Comparison of ENCODE assay signal across 14 cellular contexts in the genomic region with DNA sequence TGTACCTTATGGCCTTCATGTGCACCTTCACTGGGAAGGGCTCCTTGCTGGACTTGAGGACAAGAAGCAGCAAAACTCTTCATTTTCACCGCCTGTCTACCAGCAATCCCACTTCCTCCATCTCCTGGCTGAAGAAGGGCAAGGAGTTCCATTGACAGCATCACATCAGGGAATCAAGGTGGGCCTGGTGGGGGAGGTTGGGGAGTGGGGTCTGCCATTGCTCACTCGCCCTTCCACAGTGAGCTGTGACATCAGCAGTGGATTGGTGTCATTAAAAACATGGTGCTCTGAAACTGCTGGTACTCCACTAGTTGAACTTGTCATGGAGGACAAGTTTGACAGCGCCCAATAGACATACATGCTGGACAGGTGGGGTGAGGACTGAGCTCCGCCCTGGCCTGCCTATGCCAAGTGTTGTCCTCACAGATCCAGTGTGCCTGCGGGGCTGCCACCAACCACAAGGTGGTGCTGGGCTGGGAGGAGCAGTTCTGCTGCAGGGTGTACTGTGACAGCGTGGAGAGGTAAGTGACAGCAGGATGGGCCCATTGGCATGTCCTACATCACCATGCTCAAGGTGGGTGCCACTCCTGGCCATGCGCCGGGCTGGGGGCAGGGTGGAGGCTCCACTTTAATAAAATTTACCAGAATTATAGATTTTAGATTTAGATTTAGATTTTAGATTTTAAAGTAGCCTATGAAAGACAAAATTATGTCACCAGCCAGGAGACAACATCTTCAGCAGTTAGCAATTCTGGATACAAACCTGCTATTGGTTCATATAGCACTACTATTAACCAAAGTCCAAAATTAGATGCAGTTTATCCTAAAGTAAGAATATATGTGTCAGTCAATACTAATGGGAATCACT.
DNase-seq lines count a peak whose midpoint lies in the region; ATAC-seq and TF ChIP-seq lines count a peak whose summit lies in the region.
"Had no signal": no experiment of that assay in that cellular context is flagged by ENCODE, and none has a peak within 500 bp of the region (broad histone marks: within the 10 kb centered on the region; RNA-seq: fewer than 3 reads in every experiment).

No MANE protein-coding gene starts in this region.

- ATAC-seq in SK-N-SH treated with all-trans-retinoic acid at 6 μM for 48 hours: peak; percentile 100
- no peak for ATAC-seq in HG02642 (IDR thresholded peaks at IDR 0.05; ENCODE audit: poor library complexity, unreplicated experiment)
- ATAC-seq in HG02981 (IDR thresholded peaks at IDR 0.05; ENCODE audit: unreplicated experiment): no peak

- TF ChIP-seq RAD21 in liver (IDR thresholded peaks at IDR 0.05): peak; percentile 23 to 55

- no peaks in the 10 kb centered on the region for H3K36me3 ChIP-seq in liver (ENCODE audit: control insufficient read depth in 4 of 4, insufficient read depth in 3 of 4, low read depth in 1 of 4, low read length in 3 of 4)
- H3K36me3 ChIP-seq: neural progenitor cell had no signal

- no peaks in the 10 kb centered on the region for H3K4me1 ChIP-seq in liver (ENCODE audit: control insufficient read depth in 4 of 4, insufficient read depth in 4 of 4, low read length in 3 of 4)
- H3K4me1 ChIP-seq: neural progenitor cell had no signal

- H3K9ac ChIP-seq in liver (ENCODE audit: low read depth in 1 of 2, low read length in 2 of 2): no peak overlapping the region
- H3K9ac ChIP-seq: neural progenitor cell had no signal

- H3K27ac ChIP-seq in liver (ENCODE audit: low read depth in 1 of 2, low read length in 2 of 2): no peak overlapping the region
- H3K27ac ChIP-seq: neural progenitor cell had no signal

- DNase-seq in DMS53 (lab: John Stamatoyannopoulos, UW): peak; percentile 29
- no peak for DNase-seq in DMS53 treated with DMSO at 0.1 percent for 48 hours (lab: John Stamatoyannopoulos, UW; ENCODE audit: unreplicated experiment)
- peak; percentile 14 for DNase-seq in KBM-7
- DNase-seq in NCI-H226: no peak
- DNase-seq: activated CD4-positive, CD25-positive, alpha-beta regulatory T cell treated with anti-CD3 and anti-CD28 coated beads, Interleukin-2, amount 50 U/mL, for 72 hours; activated gamma-delta T cell; central memory CD4-positive, alpha-beta T cell; islet precursor cell; MM.1S had no signal

- peak; percentile 39 for TF ChIP-seq CTCF in liver (IDR thresholded peaks at IDR 0.05; ENCODE audit: low read depth, low read length, missing input control)

- H3K27me3 ChIP-seq in liver (ENCODE audit: control insufficient read depth in 4 of 4, insufficient read depth in 4 of 4, low read length in 3 of 4): peaks cover 0 to 2% (median 0%) of the 10 kb centered on the region in 4 donors
- H3K27me3 ChIP-seq: neural progenitor cell had no signal

- H3K4me3 ChIP-seq in liver (ENCODE audit: low read depth in 1 of 3, low read length in 3 of 3): no peak overlapping the region
- H3K4me3 ChIP-seq: neural progenitor cell had no signal

- in situ Hi-C loops in KBM-7 (cut with MboI; ENCODE audit: low pct_unique_long_range_greater_than_20kb, low sequenced_read_pairs): no loop called here

- H3K9me3 ChIP-seq in liver (ENCODE audit: control insufficient read depth in 4 of 4, low read length in 3 of 4): peaks cover 0 to 4% (median 0%) of the 10 kb centered on the region in 4 donors

- 41% methylated on average over 8 of the region's 8 CpGs for WGBS in liver

TF ChIP-seq in SK-N-SH treated with all-trans-retinoic acid at 6 μM for 48 hours, 23 proteins besides CTCF, POLR2A, EP300 and RAD21:
- TF ChIP-seq TOX (CRISPR knock-in tag; IDR thresholded peaks at IDR 0.05; ENCODE audit: borderline replicate concordance): no peak
- no peak for TF ChIP-seq ZFP30 (CRISPR knock-in tag; IDR thresholded peaks at IDR 0.05)
- TF ChIP-seq ZFP3 (CRISPR knock-in tag; IDR thresholded peaks at IDR 0.05): no peak
- TF ChIP-seq CREB5 (CRISPR knock-in tag; IDR thresholded peaks at IDR 0.05; ENCODE audit: low read depth): no peak
- TF ChIP-seq PPARA (CRISPR knock-in tag; IDR thresholded peaks at IDR 0.05; ENCODE audit: borderline replicate concordance): no peak
- TF ChIP-seq ZNF70 (CRISPR knock-in tag; IDR thresholded peaks at IDR 0.05): no peak
- no peak for TF ChIP-seq ARNTL (CRISPR knock-in tag; IDR thresholded peaks at IDR 0.05; ENCODE audit: borderline replicate concordance, low read depth)
- TF ChIP-seq, protein P1, sequence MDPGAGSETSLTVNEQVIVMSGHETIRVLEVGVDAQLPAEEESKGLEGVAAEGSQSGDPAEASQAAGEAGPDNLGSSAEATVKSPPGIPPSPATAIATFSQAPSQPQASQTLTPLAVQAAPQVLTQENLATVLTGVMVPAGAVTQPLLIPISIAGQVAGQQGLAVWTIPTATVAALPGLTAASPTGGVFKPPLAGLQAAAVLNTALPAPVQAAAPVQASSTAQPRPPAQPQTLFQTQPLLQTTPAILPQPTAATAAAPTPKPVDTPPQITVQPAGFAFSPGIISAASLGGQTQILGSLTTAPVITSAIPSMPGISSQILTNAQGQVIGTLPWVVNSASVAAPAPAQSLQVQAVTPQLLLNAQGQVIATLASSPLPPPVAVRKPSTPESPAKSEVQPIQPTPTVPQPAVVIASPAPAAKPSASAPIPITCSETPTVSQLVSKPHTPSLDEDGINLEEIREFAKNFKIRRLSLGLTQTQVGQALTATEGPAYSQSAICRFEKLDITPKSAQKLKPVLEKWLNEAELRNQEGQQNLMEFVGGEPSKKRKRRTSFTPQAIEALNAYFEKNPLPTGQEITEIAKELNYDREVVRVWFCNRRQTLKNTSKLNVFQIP (CRISPR knock-in tag; IDR thresholded peaks at IDR 0.05; ENCODE audit: borderline replicate concordance, low read depth): no peak
- TF ChIP-seq ZNF565 (CRISPR knock-in tag; conservative IDR thresholded peaks at IDR 0.05; ENCODE audit: low read depth): no peak
- TF ChIP-seq ZNF8 (CRISPR knock-in tag; IDR thresholded peaks at IDR 0.05): no peak
- TF ChIP-seq ISL1 (CRISPR knock-in tag; IDR thresholded peaks at IDR 0.05): no peak

TF ChIP-seq in liver, 16 proteins besides CTCF, POLR2A, EP300 and RAD21:
- TF ChIP-seq FOXA2 (IDR thresholded peaks at IDR 0.05): no peak
- no peak for TF ChIP-seq YY1 (IDR thresholded peaks at IDR 0.05)
- no peak for TF ChIP-seq EGR1 (IDR thresholded peaks at IDR 0.05; ENCODE audit: low read depth in 2 of 2)
- no peak for TF ChIP-seq FOXA1 (IDR thresholded peaks at IDR 0.05)
- TF ChIP-seq GABPA (IDR thresholded peaks at IDR 0.05 in 1 of 2, conservative IDR thresholded peaks at IDR 0.05 in 1 of 2): no peak
- no peak for TF ChIP-seq NR2F2 (IDR thresholded peaks at IDR 0.05)
- TF ChIP-seq, protein P2, sequence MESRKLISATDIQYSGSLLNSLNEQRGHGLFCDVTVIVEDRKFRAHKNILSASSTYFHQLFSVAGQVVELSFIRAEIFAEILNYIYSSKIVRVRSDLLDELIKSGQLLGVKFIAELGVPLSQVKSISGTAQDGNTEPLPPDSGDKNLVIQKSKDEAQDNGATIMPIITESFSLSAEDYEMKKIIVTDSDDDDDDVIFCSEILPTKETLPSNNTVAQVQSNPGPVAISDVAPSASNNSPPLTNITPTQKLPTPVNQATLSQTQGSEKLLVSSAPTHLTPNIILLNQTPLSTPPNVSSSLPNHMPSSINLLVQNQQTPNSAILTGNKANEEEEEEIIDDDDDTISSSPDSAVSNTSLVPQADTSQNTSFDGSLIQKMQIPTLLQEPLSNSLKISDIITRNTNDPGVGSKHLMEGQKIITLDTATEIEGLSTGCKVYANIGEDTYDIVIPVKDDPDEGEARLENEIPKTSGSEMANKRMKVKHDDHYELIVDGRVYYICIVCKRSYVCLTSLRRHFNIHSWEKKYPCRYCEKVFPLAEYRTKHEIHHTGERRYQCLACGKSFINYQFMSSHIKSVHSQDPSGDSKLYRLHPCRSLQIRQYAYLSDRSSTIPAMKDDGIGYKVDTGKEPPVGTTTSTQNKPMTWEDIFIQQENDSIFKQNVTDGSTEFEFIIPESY (IDR thresholded peaks at IDR 0.05): no peak
- TF ChIP-seq MAX (IDR thresholded peaks at IDR 0.05): no peak
- no peak for TF ChIP-seq ATF3 (IDR thresholded peaks at IDR 0.05)
- no peak for TF ChIP-seq HNF4G (IDR thresholded peaks at IDR 0.05)
- TF ChIP-seq JUND (IDR thresholded peaks at IDR 0.05): no peak

Comparison
In these comparisons a context has a peak if more than half of its experiments do, and no peak if none do; other contexts are left out.
1. DNase-seq: peak in DMS53 (single experiment) and KBM-7 (single experiment); none in DMS53 treated with DMSO at 0.1 percent for 48 hours (single experiment) and NCI-H226 (single experiment).